2 cellular contexts compared by ENCODE assay signal in the genomic region with DNA sequence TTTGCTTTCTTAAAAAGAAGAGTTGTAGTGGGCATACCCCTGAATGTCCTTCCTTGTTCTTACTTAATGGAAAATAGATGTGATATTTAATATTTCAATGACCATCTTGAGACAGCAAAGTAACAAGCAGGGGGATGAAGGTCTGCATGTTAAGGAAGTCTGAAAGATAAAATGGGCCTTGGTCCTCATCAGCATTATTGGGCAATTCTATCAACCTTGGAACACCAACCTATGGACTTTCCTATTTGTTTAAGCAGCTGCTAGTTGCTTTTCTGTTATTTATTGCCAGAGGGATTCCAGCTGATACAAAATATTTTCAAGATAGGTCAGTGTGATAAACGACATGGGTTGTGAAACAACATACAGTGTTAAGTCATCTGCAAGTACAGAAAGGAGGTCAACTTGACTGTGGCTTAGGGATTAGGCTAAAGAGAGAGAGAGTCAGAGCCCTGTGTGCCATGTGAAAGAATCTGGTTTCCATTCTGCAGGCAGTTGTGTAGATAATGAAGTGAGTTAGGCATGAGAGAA.
TF ChIP-seq lines count a peak whose summit lies in the region.

No MANE protein-coding gene starts in this region.

TF ChIP-seq in IMR-90, 13 proteins besides CTCF, POLR2A, EP300 and RAD21:
- TF ChIP-seq SMC3 (IDR thresholded peaks at IDR 0.05; ENCODE audit: low read depth, low read length) = no peak
- TF ChIP-seq RFX5 (IDR thresholded peaks at IDR 0.05; ENCODE audit: low read depth, low read length) = no peak
- TF ChIP-seq FOS (IDR thresholded peaks at IDR 0.05; ENCODE audit: low read depth, low read length) = no peak
- no peak for TF ChIP-seq NFE2L2 (IDR thresholded peaks at IDR 0.05; ENCODE audit: low read depth, low read length)
- no peak for TF ChIP-seq CHD1 (IDR thresholded peaks at IDR 0.05; ENCODE audit: low read depth, low read length)
- TF ChIP-seq MXI1 (IDR thresholded peaks at IDR 0.05; ENCODE audit: borderline replicate concordance, low read depth, low read length) = no peak
- no peak for TF ChIP-seq MAZ (IDR thresholded peaks at IDR 0.05; ENCODE audit: borderline replicate concordance, low read depth, low read length)
- TF ChIP-seq CEBPB (IDR thresholded peaks at IDR 0.05; ENCODE audit: low read depth, low read length) = no peak
- TF ChIP-seq, protein P1, sequence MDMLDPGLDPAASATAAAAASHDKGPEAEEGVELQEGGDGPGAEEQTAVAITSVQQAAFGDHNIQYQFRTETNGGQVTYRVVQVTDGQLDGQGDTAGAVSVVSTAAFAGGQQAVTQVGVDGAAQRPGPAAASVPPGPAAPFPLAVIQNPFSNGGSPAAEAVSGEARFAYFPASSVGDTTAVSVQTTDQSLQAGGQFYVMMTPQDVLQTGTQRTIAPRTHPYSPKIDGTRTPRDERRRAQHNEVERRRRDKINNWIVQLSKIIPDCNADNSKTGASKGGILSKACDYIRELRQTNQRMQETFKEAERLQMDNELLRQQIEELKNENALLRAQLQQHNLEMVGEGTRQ (IDR thresholded peaks at IDR 0.05; ENCODE audit: low read depth, low read length) = no peak
- no peak for TF ChIP-seq MAFK (IDR thresholded peaks at IDR 0.05; ENCODE audit: low read depth, low read length)
- TF ChIP-seq RCOR1 (IDR thresholded peaks at IDR 0.05; ENCODE audit: insufficient replicate concordance, low read length) = no peak
- TF ChIP-seq ELK1 (IDR thresholded peaks at IDR 0.05; ENCODE audit: borderline replicate concordance, low read depth, low read length) = no peak
- no peak for TF ChIP-seq BHLHE40 (IDR thresholded peaks at IDR 0.05; ENCODE audit: low read depth, low read length)

TF ChIP-seq in SK-N-SH, 30 proteins besides CTCF, POLR2A, EP300 and RAD21:
- TF ChIP-seq, protein P1 (IDR thresholded peaks at IDR 0.05; ENCODE audit: borderline replicate concordance, low read depth, low read length) = no peak
- TF ChIP-seq JUND (IDR thresholded peaks at IDR 0.05) = no peak
